20 cellular contexts compared by ENCODE assay signal in genomic region chr2:45707661-45708060, GRCh38.
"Had no signal": no experiment of that assay in that cellular context is flagged by ENCODE, and none has a peak within 500 bp of the region (broad histone marks: within the 10 kb centered on the region; RNA-seq: fewer than 3 reads in every experiment).

No MANE protein-coding gene starts in this region.

- ATAC-seq: effector memory CD8-positive, alpha-beta T cell; gastrocnemius medialis; left cardiac atrium; lower lobe of right lung had no signal

- H3K9me3 ChIP-seq: esophagus muscularis mucosa, gastrocnemius medialis, left ventricle myocardium inferior, lower lobe of right lung, stomach, tibial artery, upper lobe of left lung, uterus had no signal

- H3K27ac Mint-ChIP-seq: effector memory CD8-positive, alpha-beta T cell; memory B cell; nephron progenitor cell had no signal

- H3K4me3 Mint-ChIP-seq: effector memory CD8-positive, alpha-beta T cell; memory B cell; naive B cell; nephron progenitor cell had no signal

- H3K27ac ChIP-seq: epithelial cell of prostate, esophagus muscularis mucosa, gastrocnemius medialis, left ventricle myocardium inferior, lower lobe of right lung, stomach, tibial artery, upper lobe of left lung, uterus had no signal

- H3K9me3 Mint-ChIP-seq: effector memory CD8-positive, alpha-beta T cell; memory B cell had no signal

- H3K27me3 Mint-ChIP-seq: effector memory CD8-positive, alpha-beta T cell; memory B cell; naive B cell had no signal

- DNase-seq: effector memory CD8-positive, alpha-beta T cell; gastrocnemius medialis; kidney; left cardiac atrium; left ventricle myocardium inferior; lower lobe of right lung; midbrain; naive B cell; nephron progenitor cell; stimulated activated CD4-positive, alpha-beta T cell treated with anti-CD3 and anti-CD28 coated beads, Interleukin-2, amount 100 ng/mL, for 24 hours; stimulated activated CD4-positive, alpha-beta T cell treated with anti-CD3 and anti-CD28 coated beads, Interleukin-4, amount 100 ng/mL, for 4 hours; stimulated activated naive CD4-positive, alpha-beta T cell; stomach; substantia nigra; tibial artery; upper lobe of left lung; uterus had no signal

- H3K4me3 ChIP-seq: esophagus muscularis mucosa, gastrocnemius medialis, left ventricle myocardium inferior, lower lobe of right lung, stomach, tibial artery, upper lobe of left lung, uterus had no signal

- H3K27me3 ChIP-seq: esophagus muscularis mucosa, gastrocnemius medialis, stomach, tibial artery, upper lobe of left lung, uterus had no signal

- H3K36me3 ChIP-seq: esophagus muscularis mucosa, gastrocnemius medialis, lower lobe of right lung, stomach, tibial artery, uterus had no signal
